In genomic region chr11:69049490-69049867, GRCh38 we compare ENCODE assay signal across 8 cellular contexts. TPM values are rescaled to one million over a fixed set of nuclear protein-coding genes. Genes with fewer than 3 reads are reported as not detected.
DNase-seq lines count a peak whose midpoint lies in the region; ATAC-seq and TF ChIP-seq lines count a peak whose summit lies in the region.

No MANE protein-coding gene starts in this region.

- H3K4me3 ChIP-seq in BE2C (ENCODE audit: low read depth, low read length) (peak overlapping the region; percentile 80), iPS DF 6.9 (ENCODE audit: low read length) (peak overlapping the region; percentile 64; the same call in 1 of the 2 replicates)

- H3K9me3 ChIP-seq in BE2C: no peaks in the 10 kb centered on the region
- no peaks in the 10 kb centered on the region for H3K9me3 ChIP-seq in iPS DF 6.9 (ENCODE audit: control insufficient read depth, insufficient read depth, low read length)

- no CpG with 5 or more reads among the region's 15 CpGs for WGBS in iPS DF 6.9 (ENCODE audit: insufficient coverage, insufficient read length)

- no peaks in the 10 kb centered on the region for H3K9me3 Mint-ChIP-seq in activated naive CD8-positive, alpha-beta T cell treated with anti-CD3 and anti-CD28 coated beads, Interleukin-2, amount 10 ng/mL, durations not matched to agents 7 days and 5 days

- H3K27ac Mint-ChIP-seq in activated naive CD8-positive, alpha-beta T cell treated with anti-CD3 and anti-CD28 coated beads, Interleukin-2, amount 10 ng/mL, durations not matched to agents 7 days and 5 days: peak overlapping the region; percentile 81

- DNase-seq in BE2C (no peak), Kasumi-1 (lab: John Stamatoyannopoulos, UW) (peak; percentile 10 to 20), iPS DF 6.9 (ENCODE audit: low read depth, low spot score) (no peak)
- DNase-seq in activated naive CD8-positive, alpha-beta T cell treated with anti-CD3 and anti-CD28 coated beads, Interleukin-2, amount 10 ng/mL, durations not matched to agents 7 days and 5 days: no peak
- peak; percentile 51 for DNase-seq in stimulated activated CD8-positive, alpha-beta memory T cell treated with anti-CD3 and anti-CD28 coated beads, Interleukin-4, amount 100 ng/mL, for 48 hours

- ATAC-seq in activated naive CD8-positive, alpha-beta T cell treated with anti-CD3 and anti-CD28 coated beads, Interleukin-2, amount 10 ng/mL, durations not matched to agents 7 days and 5 days (ENCODE audit: low read depth): no peak
- ATAC-seq in GM21786 (IDR thresholded peaks at IDR 0.05; ENCODE audit: unreplicated experiment): no peak
- ATAC-seq in GM18498 (IDR thresholded peaks at IDR 0.05; ENCODE audit: unreplicated experiment): no peak
- no peak for ATAC-seq in GM18519 (IDR thresholded peaks at IDR 0.05; ENCODE audit: low FRiP score, unreplicated experiment)

- H3K27me3 Mint-ChIP-seq in activated naive CD8-positive, alpha-beta T cell treated with anti-CD3 and anti-CD28 coated beads, Interleukin-2, amount 10 ng/mL, durations not matched to agents 7 days and 5 days: peaks cover 14% of the 10 kb centered on the region

- H3K4me1 ChIP-seq in BE2C: peaks cover 8% of the 10 kb centered on the region
- 0 out of 2 replicates have a peak, but pooled peaks cover 3% of the 10 kb centered on the region for H3K4me1 ChIP-seq in iPS DF 6.9 (ENCODE audit: control insufficient read depth, insufficient read depth, low read length)

- H3K4me3 Mint-ChIP-seq in activated naive CD8-positive, alpha-beta T cell treated with anti-CD3 and anti-CD28 coated beads, Interleukin-2, amount 10 ng/mL, durations not matched to agents 7 days and 5 days: peak overlapping the region; percentile 79

- POLR2A ChIA-PET in activated naive CD8-positive, alpha-beta T cell treated with anti-CD3 and anti-CD28 coated beads, Interleukin-2, amount 10 ng/mL, durations not matched to agents 7 days and 5 days (lab: Charles Lee): interaction anchor here (1.3 to 1.9 kb wide), 3 partner anchors 87 to 211 kb away, joined by 3 to 9 read pairs (median 7); partner anchors contain the start of genes IGHMBP2 and MRPL21

- no peak for TF ChIP-seq CTCF in BE2C (IDR thresholded peaks at IDR 0.05; ENCODE audit: low read depth, low read length)

- H3K36me3 ChIP-seq in BE2C (no peaks in the 10 kb centered on the region), iPS DF 6.9 (ENCODE audit: control insufficient read depth, insufficient read depth, low read length) (peaks cover 3% of the 10 kb centered on the region; the same call in 1 of the 2 replicates)

- peaks cover 22% of the 10 kb centered on the region for H3K4me1 Mint-ChIP-seq in activated naive CD8-positive, alpha-beta T cell treated with anti-CD3 and anti-CD28 coated beads, Interleukin-2, amount 10 ng/mL, durations not matched to agents 7 days and 5 days

- H3K27ac ChIP-seq in iPS DF 6.9 (ENCODE audit: low read length): no peak overlapping the region

- no peaks in the 10 kb centered on the region for H3K27me3 ChIP-seq in BE2C
- H3K27me3 ChIP-seq in iPS DF 6.9 (ENCODE audit: control insufficient read depth, insufficient read depth, low read length): no peaks in the 10 kb centered on the region

- no peaks in the 10 kb centered on the region for H3K36me3 Mint-ChIP-seq in activated naive CD8-positive, alpha-beta T cell treated with anti-CD3 and anti-CD28 coated beads, Interleukin-2, amount 10 ng/mL, durations not matched to agents 7 days and 5 days

RNA-seq across cellular contexts. Expression of gene TPCN2, which starts 0.7 kb away (rescaled TPM):
- polyA plus RNA-seq in BE2C (2012; ENCODE audit: insufficient read depth, insufficient read length, low read depth): 17.3 TPM
- total RNA-seq in activated naive CD8-positive, alpha-beta T cell treated with anti-CD3 and anti-CD28 coated beads, Interleukin-2, amount 10 ng/mL, durations not matched to agents 7 days and 5 days: 10 to 100 TPM; 21.4 to 22.1 TPM

RNA-seq across cellular contexts. Expression of gene MRGPRF, which starts 36.4 kb away (rescaled TPM):
- polyA plus RNA-seq in BE2C (2012; ENCODE audit: insufficient read depth, insufficient read length, low read depth): not detected
- not detected for total RNA-seq in activated naive CD8-positive, alpha-beta T cell treated with anti-CD3 and anti-CD28 coated beads, Interleukin-2, amount 10 ng/mL, durations not matched to agents 7 days and 5 days

Comparison
In these comparisons a context has a peak if more than half of its experiments do, and no peak if none do; other contexts are left out.
1. DNase-seq: peak in Kasumi-1 (2 of 2) and stimulated activated CD8-positive, alpha-beta memory T cell treated with anti-CD3 and anti-CD28 coated beads, Interleukin-4, amount 100 ng/mL, for 48 hours (single experiment); none in BE2C (single experiment), activated naive CD8-positive, alpha-beta T cell treated with anti-CD3 and anti-CD28 coated beads, Interleukin-2, amount 10 ng/mL, durations not matched to agents 7 days and 5 days (single experiment) and iPS DF 6.9 (single experiment).